Comparison of ENCODE assay signal across 24 cellular contexts in genomic region chr2:36554531-36554930, GRCh38.
"Had no signal": no experiment of that assay in that cellular context is flagged by ENCODE, and none has a peak within 500 bp of the region (broad histone marks: within the 10 kb centered on the region; RNA-seq: fewer than 3 reads in every experiment).

No MANE protein-coding gene starts in this region.

- H3K27me3 ChIP-seq: body of pancreas, cardiac muscle cell, gastroesophageal sphincter, right lobe of liver, upper lobe of left lung had no signal

- DNase-seq: activated naive CD4-positive, alpha-beta T cell treated with Interleukin-2 at 50 U/mL for 16 hours; activated naive CD8-positive, alpha-beta T cell treated with anti-CD3 and anti-CD28 coated beads, Interleukin-2, amount 10 ng/mL, durations not matched to agents 7 days and 5 days; activated T-cell treated with anti-CD3 and anti-CD28 coated beads, Interleukin-2, amount 50 U/mL, for 24 hours; amygdala; body of pancreas; head of caudate nucleus; hypothalamus; left cardiac atrium; nephron progenitor cell; nucleus accumbens; posterior cingulate gyrus; right lobe of liver; stimulated activated CD4-positive, alpha-beta T cell treated with anti-CD3 and anti-CD28 coated beads, Interleukin-15, amount 100 ng/mL, for 24 hours; T-helper 1 cell; upper lobe of left lung had no signal

- H3K4me1 Mint-ChIP-seq: activated T-helper 17 cell treated with anti-CD3 and anti-CD28 coated beads, Interleukin-2, amount 50 U/mL, for 72 hours; memory B cell had no signal

- H3K4me1 ChIP-seq: body of pancreas, right lobe of liver had no signal

- ATAC-seq: activated T-helper 17 cell treated with anti-CD3 and anti-CD28 coated beads, Interleukin-2, amount 50 U/mL, for 72 hours; body of pancreas; stimulated activated memory B cell treated with anti-CD40 and anti-IgM and Interleukin-4, amounts not matched to agents 10 μg/mL and 1 μg/mL and 100 μg/mL, for 72 hours had no signal

- H3K9me3 Mint-ChIP-seq: activated naive CD8-positive, alpha-beta T cell treated with anti-CD3 and anti-CD28 coated beads, Interleukin-2, amount 10 ng/mL, durations not matched to agents 7 days and 5 days; activated T-cell treated with anti-CD3 and anti-CD28 coated beads, Interleukin-2, amount 50 U/mL, for 24 hours; activated T-helper 17 cell treated with anti-CD3 and anti-CD28 coated beads, Interleukin-2, amount 50 U/mL, for 72 hours; memory B cell; nephron progenitor cell; stimulated activated memory B cell treated with anti-CD40 and anti-IgM and Interleukin-4, amounts not matched to agents 10 μg/mL and 1 μg/mL and 100 μg/mL, for 72 hours; WTC11 had no signal

- H3K4me2 ChIP-seq: smooth muscle cell had no signal

- H3K4me3 ChIP-seq: body of pancreas, cardiac muscle cell, gastroesophageal sphincter, right lobe of liver, smooth muscle cell, thoracic aorta, upper lobe of left lung had no signal

- H3K27ac ChIP-seq: body of pancreas, cardiac muscle cell, epithelial cell of prostate, gastroesophageal sphincter, right lobe of liver, upper lobe of left lung had no signal

- H3K9me3 ChIP-seq: body of pancreas, gastroesophageal sphincter, right lobe of liver, thoracic aorta, upper lobe of left lung had no signal

- H3K27me3 Mint-ChIP-seq: activated naive CD8-positive, alpha-beta T cell treated with anti-CD3 and anti-CD28 coated beads, Interleukin-2, amount 10 ng/mL, durations not matched to agents 7 days and 5 days; activated T-cell treated with anti-CD3 and anti-CD28 coated beads, Interleukin-2, amount 50 U/mL, for 24 hours; activated T-helper 17 cell treated with anti-CD3 and anti-CD28 coated beads, Interleukin-2, amount 50 U/mL, for 72 hours; memory B cell; stimulated activated memory B cell treated with anti-CD40 and anti-IgM and Interleukin-4, amounts not matched to agents 10 μg/mL and 1 μg/mL and 100 μg/mL, for 72 hours had no signal

- H3K4me3 Mint-ChIP-seq: activated naive CD8-positive, alpha-beta T cell treated with anti-CD3 and anti-CD28 coated beads, Interleukin-2, amount 10 ng/mL, durations not matched to agents 7 days and 5 days; activated T-cell treated with anti-CD3 and anti-CD28 coated beads, Interleukin-2, amount 50 U/mL, for 24 hours; activated T-helper 17 cell treated with anti-CD3 and anti-CD28 coated beads, Interleukin-2, amount 50 U/mL, for 72 hours; memory B cell; nephron progenitor cell; stimulated activated memory B cell treated with anti-CD40 and anti-IgM and Interleukin-4, amounts not matched to agents 10 μg/mL and 1 μg/mL and 100 μg/mL, for 72 hours; WTC11 had no signal

- H3K27ac Mint-ChIP-seq: activated naive CD8-positive, alpha-beta T cell treated with anti-CD3 and anti-CD28 coated beads, Interleukin-2, amount 10 ng/mL, durations not matched to agents 7 days and 5 days; activated T-cell treated with anti-CD3 and anti-CD28 coated beads, Interleukin-2, amount 50 U/mL, for 24 hours; activated T-helper 17 cell treated with anti-CD3 and anti-CD28 coated beads, Interleukin-2, amount 50 U/mL, for 72 hours; memory B cell; stimulated activated memory B cell treated with anti-CD40 and anti-IgM and Interleukin-4, amounts not matched to agents 10 μg/mL and 1 μg/mL and 100 μg/mL, for 72 hours had no signal
